10 cellular contexts compared by ENCODE assay signal in genomic region chr12:109358154-109358869, GRCh38. TPM values are rescaled to one million over a fixed set of nuclear protein-coding genes. Genes with fewer than 3 reads are reported as not detected.
DNase-seq lines count a peak whose midpoint lies in the region; ATAC-seq, FAIRE-seq and TF ChIP-seq lines count a peak whose summit lies in the region.
"Had no signal": no experiment of that assay in that cellular context is flagged by ENCODE, and none has a peak within 500 bp of the region (broad histone marks: within the 10 kb centered on the region; RNA-seq: fewer than 3 reads in every experiment).

No MANE protein-coding gene starts in this region.

- FAIRE-seq in HepG2 (lab: Jason Lieb, UNC), result no peak

- peak overlapping the region; percentile 20; the same call in 1 of the 2 replicates for H3K4me2 ChIP-seq in PC-3 (ENCODE audit: low read length)
- H3K4me2 ChIP-seq in HepG2 (ENCODE audit: low read depth, low read length), result peak overlapping the region; percentile 32; the same call in 1 of the 2 replicates

- no peaks in the 10 kb centered on the region for H3K36me3 ChIP-seq in PC-3 (ENCODE audit: low read depth, low read length)
- H3K36me3 ChIP-seq in HepG2 (replicated peaks in 1 of 2; ENCODE audit: control insufficient read depth in 1 of 2, insufficient read depth in 2 of 2, low read length in 2 of 2), result no peaks in the 10 kb centered on the region
- no peaks in the 10 kb centered on the region for H3K36me3 ChIP-seq in adrenal gland (replicated peaks in 1 of 2)

- H4K20me1 ChIP-seq in PC-3 (ENCODE audit: low read length) (no peaks in the 10 kb centered on the region), HepG2 (ENCODE audit: insufficient read depth, low read length) (no peaks in the 10 kb centered on the region)

- H3K4me1 ChIP-seq in PC-3 (ENCODE audit: insufficient read depth, low read length) (no peaks in the 10 kb centered on the region), HepG2 (ENCODE audit: insufficient read depth, low read length) (no peaks in the 10 kb centered on the region), adrenal gland (replicated peaks in 1 of 2) (no peaks in the 10 kb centered on the region)
- H3K4me1 ChIP-seq: foreskin keratinocyte had no signal

- peaks cover 98% of the 10 kb centered on the region for H3K27me3 ChIP-seq in PC-3 (ENCODE audit: low read length)
- peaks cover 0 to 18% of the 10 kb centered on the region in 2 experiments; a peak in 3 of 5 replicates for H3K27me3 ChIP-seq in HepG2 (ENCODE audit: control insufficient read depth in 1 of 2, insufficient read depth in 2 of 2, low read length in 2 of 2)
- peaks cover 7% of the 10 kb centered on the region for H3K27me3 ChIP-seq in adrenal gland

- CTCF ChIA-PET in PC-3 (lab: Charles Lee), result no interaction called here
- CTCF ChIA-PET in HepG2 (lab: Yijun Ruan, JAX; ENCODE audit: low intra/inter-chr PET ratio, low total read pairs), result no interaction called here

- intact Hi-C loops in PC-3 (cut with micrococcal nuclease), result no loop called here
- intact Hi-C loops in HepG2 (cut with micrococcal nuclease; ENCODE audit: unreplicated experiment), result no loop called here
- intact Hi-C loops in adrenal gland (cut with DNase I), result no loop called here

- DNase-seq in GM13976 (ENCODE audit: low spot score), result peak; percentile 59
- no peak for DNase-seq in PC-3
- DNase-seq in HepG2 (ENCODE audit: low spot score), result no peak
- no peak for DNase-seq in NCI-H2171 (lab: John Stamatoyannopoulos, UW)
- DNase-seq in adrenal gland, result no peak
- DNase-seq in LoVo (ENCODE audit: low spot score), result no peak
- DNase-seq: foreskin keratinocyte, NCI-H1436 treated with DMSO at 0.1 percent for 48 hours had no signal

- no peak overlapping the region for H3K4me3 ChIP-seq in PC-3 (ENCODE audit: low read length)
- no peak overlapping the region for H3K4me3 ChIP-seq in HepG2 (replicated peaks in 1 of 3; ENCODE audit: insufficient read depth in 1 of 3, low read depth in 2 of 3, low read length in 3 of 3)
- H3K4me3 ChIP-seq in adrenal gland, result no peak overlapping the region

- H3K9ac ChIP-seq in PC-3 (ENCODE audit: low read length), result no peak overlapping the region
- no peak overlapping the region for H3K9ac ChIP-seq in HepG2 (ENCODE audit: insufficient read depth, low read depth, low read length)

- TF ChIP-seq POLR2A in HepG2 (IDR thresholded peaks at IDR 0.05; ENCODE audit: insufficient read depth in 1 of 2, low read depth in 2 of 2, low read length in 2 of 2) (no peak), adrenal gland (IDR thresholded peaks at IDR 0.05) (no peak)

- in situ Hi-C loops in GM13976 (cut with MboI; ENCODE audit: low sequenced_read_pairs, unreplicated experiment) (no loop called here), HepG2 (cut with HindIII; ENCODE audit: extremely low pct_ligation_motif_present, low pct_unique_long_range_greater_than_20kb) (no loop called here)

- TF ChIP-seq CTCF in GM13976 (IDR thresholded peaks at IDR 0.05; ENCODE audit: borderline replicate concordance, control extremely low read depth, extremely low read depth, insufficient read depth, missing control alignments), result no peak
- no peak for TF ChIP-seq CTCF in PC-3 (conservative IDR thresholded peaks at IDR 0.05; ENCODE audit: low read depth, low read length)
- no peak for TF ChIP-seq CTCF in HepG2 (CRISPR knock-in tag; IDR thresholded peaks at IDR 0.05)
- no peak for TF ChIP-seq CTCF in adrenal gland (IDR thresholded peaks at IDR 0.05)

- H3K27ac ChIP-seq in PC-3 (ENCODE audit: low read length) (no peak overlapping the region), HepG2 (ENCODE audit: extremely low read length, insufficient read depth, low read length) (no peak overlapping the region), adrenal gland (no peak overlapping the region)
- H3K27ac ChIP-seq: foreskin keratinocyte had no signal

- TF ChIP-seq EP300 in HepG2 (IDR thresholded peaks at IDR 0.05; ENCODE audit: low read depth in 2 of 2, low read length in 2 of 2), result no peak
- no peak for TF ChIP-seq EP300 in HepG2 (CRISPR knock-in tag; IDR thresholded peaks at IDR 0.05; ENCODE audit: borderline replicate concordance)

- no peaks in the 10 kb centered on the region for H3K79me2 ChIP-seq in PC-3 (ENCODE audit: low read length)
- H3K79me2 ChIP-seq in HepG2 (ENCODE audit: insufficient read depth, low read length), result no peaks in the 10 kb centered on the region

- H2AFZ ChIP-seq in PC-3 (ENCODE audit: low read length), result no peak overlapping the region
- no peak overlapping the region for H2AFZ ChIP-seq in HepG2 (ENCODE audit: low read length)

- no peaks in the 10 kb centered on the region for H3K9me2 ChIP-seq in PC-3 (replicated peaks; ENCODE audit: low read length)

- 26% methylated on average over 10 of the region's 10 CpGs for WGBS in HepG2 (ENCODE audit: low lambda C conversion rate)
- WGBS in adrenal gland, 4 donors, result 64 to 74% (median 71%) methylated on average over 10 of the region's 10 CpGs

- H3F3A ChIP-seq in PC-3 (ENCODE audit: low read length, unreplicated experiment), result no peaks in the 10 kb centered on the region

- POLR2A ChIA-PET in PC-3 (lab: Charles Lee; ENCODE audit: unreplicated experiment) (no interaction called here), HepG2 (lab: Yijun Ruan, JAX) (no interaction called here)

- peak; percentile 88 for ATAC-seq in GM21737 (IDR thresholded peaks at IDR 0.05; ENCODE audit: unreplicated experiment)
- ATAC-seq in PC-3, result no peak
- ATAC-seq in HepG2, result no peak
- ATAC-seq in GM18498 (IDR thresholded peaks at IDR 0.05; ENCODE audit: unreplicated experiment), result no peak
- ATAC-seq: foreskin keratinocyte had no signal

- BruUV-seq in PC-3 (replicated peaks; lab: Mats Ljungman, UMichigan), result no TSS peak
- BruUV-seq in HepG2 (replicated peaks; lab: Mats Ljungman, UMichigan), result no TSS peak

- TF ChIP-seq RAD21 in HepG2 (CRISPR knock-in tag; IDR thresholded peaks at IDR 0.05), result no peak

- H3K9me3 ChIP-seq in PC-3 (ENCODE audit: low read length) (no peaks in the 10 kb centered on the region), HepG2 (ENCODE audit: low read length) (no peaks in the 10 kb centered on the region), adrenal gland (replicated peaks in 1 of 3) (no peaks in the 10 kb centered on the region)

RNA-seq across cellular contexts. Expression of gene MYO1H, which starts 10.6 kb away (rescaled TPM):
- total RNA-seq in PC-3 (2014; rRNA removed), result not detected in 2 replicates
- total RNA-seq in HepG2 (2016; rRNA removed; fragmentation: Illumina TruSeq; extraction: Trizol), result not detected in 2 replicates
- total RNA-seq in HepG2 (2016; cell fraction: cytosol; rRNA removed; fragmentation: Illumina TruSeq; extraction: Trizol; ENCODE audit: low read depth), result not detected in 2 replicates
- total RNA-seq in HepG2 (2016; cell fraction: insoluble cytoplasmic fraction; rRNA removed; fragmentation: Illumina TruSeq; extraction: Trizol), result not detected in 2 replicates
- total RNA-seq in HepG2 (2016; cell fraction: membrane; rRNA removed; fragmentation: Illumina TruSeq; extraction: Trizol), result not detected in 2 replicates
- not detected in 2 replicates for total RNA-seq in HepG2 (2016; cell fraction: nucleus; rRNA removed; fragmentation: Illumina TruSeq; extraction: Trizol)
- not detected in 2 replicates for polyA plus RNA-seq in HepG2 (2011; rRNA removed)
- polyA plus RNA-seq in HepG2 (2011; cell fraction: cytosol; rRNA removed), result not detected in 2 replicates
- not detected in 2 replicates for polyA plus RNA-seq in HepG2 (2011; cell fraction: nucleus; rRNA removed)
- not detected in 2 replicates for polyA plus RNA-seq in HepG2 (2012)
- not detected in 2 replicates for polyA plus RNA-seq in HepG2 (2016; cell fraction: cytosol; fragmentation: Illumina TruSeq; extraction: Trizol; ENCODE audit: low read depth)
- polyA plus RNA-seq in HepG2 (2016; cell fraction: insoluble cytoplasmic fraction; fragmentation: Illumina TruSeq; extraction: Trizol; ENCODE audit: low read depth), result not detected in 2 replicates
- not detected in 2 replicates for polyA plus RNA-seq in HepG2 (2016; cell fraction: membrane; fragmentation: Illumina TruSeq; extraction: Trizol; ENCODE audit: low read depth)
- polyA plus RNA-seq in HepG2 (2016; cell fraction: nucleus; fragmentation: Illumina TruSeq; extraction: Trizol; ENCODE audit: insufficient read depth, low read depth), result not detected in 2 replicates
- not detected in 2 replicates for polyA minus RNA-seq in HepG2 (2011; rRNA and poly(A)+ RNA removed; ENCODE audit: low replicate concordance)
- polyA minus RNA-seq in HepG2 (2011; cell fraction: cytosol; rRNA and poly(A)+ RNA removed), result not detected in 2 replicates
- polyA minus RNA-seq in HepG2 (2011; cell fraction: nucleus; rRNA and poly(A)+ RNA removed), result not detected in 2 replicates
- not detected for total RNA-seq in adrenal gland
- under 1 TPM in 2 of 3 donors, not detected in 1; 0.03 to 0.08 TPM for polyA plus RNA-seq in adrenal gland
- total RNA-seq: foreskin keratinocyte had no signal
- polyA plus RNA-seq: foreskin keratinocyte had no signal

RNA-seq across cellular contexts. Expression of gene FOXN4, which starts 49.2 kb away (rescaled TPM):
- total RNA-seq in PC-3 (2014; rRNA removed) (not detected in 2 replicates), HepG2 (2016; rRNA removed; fragmentation: Illumina TruSeq; extraction: Trizol) (0.11 and 0.13 TPM in 2 replicates), adrenal gland (not detected)
- total RNA-seq in HepG2 (2016; cell fraction: cytosol; rRNA removed; fragmentation: Illumina TruSeq; extraction: Trizol; ENCODE audit: low read depth), result not detected in 2 replicates
- total RNA-seq in HepG2 (2016; cell fraction: insoluble cytoplasmic fraction; rRNA removed; fragmentation: Illumina TruSeq; extraction: Trizol), result 0.04 and 0.12 TPM in 2 replicates
- total RNA-seq in HepG2 (2016; cell fraction: membrane; rRNA removed; fragmentation: Illumina TruSeq; extraction: Trizol), result 0.14 and 0.22 TPM in 2 replicates
- total RNA-seq in HepG2 (2016; cell fraction: nucleus; rRNA removed; fragmentation: Illumina TruSeq; extraction: Trizol), result not detected in 2 replicates
- polyA plus RNA-seq in HepG2 (2011; rRNA removed) (not detected in 2 replicates), adrenal gland (under 1 TPM in 1 of 3 donors, not detected in 2; 0.24 TPM)
- not detected in 2 replicates for polyA plus RNA-seq in HepG2 (2011; cell fraction: cytosol; rRNA removed)
- 0.13 TPM in 1 of 2 replicates, not detected in the other for polyA plus RNA-seq in HepG2 (2011; cell fraction: nucleus; rRNA removed)
- not detected in 2 replicates for polyA plus RNA-seq in HepG2 (2012)
- polyA plus RNA-seq in HepG2 (2016; cell fraction: cytosol; fragmentation: Illumina TruSeq; extraction: Trizol; ENCODE audit: low read depth), result 0.03 TPM in 1 of 2 replicates, not detected in the other
- polyA plus RNA-seq in HepG2 (2016; cell fraction: insoluble cytoplasmic fraction; fragmentation: Illumina TruSeq; extraction: Trizol; ENCODE audit: low read depth), result 0.21 and 0.37 TPM in 2 replicates
- polyA plus RNA-seq in HepG2 (2016; cell fraction: membrane; fragmentation: Illumina TruSeq; extraction: Trizol; ENCODE audit: low read depth), result 0.07 TPM in 2 replicates
- 0.41 TPM in 1 of 2 replicates, not detected in the other for polyA plus RNA-seq in HepG2 (2016; cell fraction: nucleus; fragmentation: Illumina TruSeq; extraction: Trizol; ENCODE audit: insufficient read depth, low read depth)
- polyA minus RNA-seq in HepG2 (2011; rRNA and poly(A)+ RNA removed; ENCODE audit: low replicate concordance), result 0.33 TPM in 1 of 2 replicates, not detected in the other
- not detected in 2 replicates for polyA minus RNA-seq in HepG2 (2011; cell fraction: cytosol; rRNA and poly(A)+ RNA removed)
- polyA minus RNA-seq in HepG2 (2011; cell fraction: nucleus; rRNA and poly(A)+ RNA removed), result not detected in 2 replicates
- total RNA-seq: foreskin keratinocyte had no signal
- polyA plus RNA-seq: foreskin keratinocyte had no signal
